Comparison of ENCODE assay signal across 1 cellular context in the genomic region with DNA sequence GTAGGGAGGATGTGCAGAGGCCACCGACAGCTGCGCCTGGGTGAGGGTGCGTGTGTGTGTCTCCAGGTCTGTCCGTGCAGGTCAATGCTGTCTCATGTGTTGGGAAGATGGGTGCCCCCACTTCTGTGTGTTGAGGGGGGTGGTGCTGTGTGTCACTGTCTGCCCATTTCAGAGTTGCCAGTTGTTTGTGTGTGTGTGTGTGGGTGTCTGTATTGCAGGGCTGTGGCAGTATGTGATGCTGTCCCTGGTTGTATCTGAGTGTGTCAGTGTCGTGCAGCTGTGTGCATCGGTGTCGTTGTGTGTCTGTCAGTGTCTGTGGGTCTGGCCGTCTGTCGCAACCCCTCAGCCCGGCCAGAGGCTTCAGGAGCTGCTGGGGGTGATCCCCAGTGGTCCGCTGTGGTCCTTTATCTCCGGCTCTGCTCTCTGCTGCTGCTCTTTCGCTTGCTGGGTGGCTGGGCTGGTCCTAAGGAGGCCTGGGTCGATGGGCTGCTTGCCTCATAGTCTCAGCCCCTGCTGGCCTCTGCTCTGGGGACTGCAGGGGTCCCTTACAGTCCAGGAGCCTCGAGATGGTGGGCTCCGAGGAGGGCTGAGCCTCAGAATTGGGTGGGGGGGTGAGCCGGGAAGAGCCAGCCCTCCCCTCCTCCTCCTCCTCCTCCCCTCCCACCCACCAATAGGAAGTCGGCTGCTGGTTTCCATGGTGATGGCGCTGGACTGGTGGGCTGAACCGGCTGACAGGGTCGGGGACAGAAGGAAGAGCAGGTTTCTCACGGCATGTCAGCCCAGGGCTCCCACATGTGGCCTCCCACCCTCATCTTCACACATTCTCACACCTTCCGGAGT.
TF ChIP-seq lines count a peak whose summit lies in the region.

A gene with protein sequence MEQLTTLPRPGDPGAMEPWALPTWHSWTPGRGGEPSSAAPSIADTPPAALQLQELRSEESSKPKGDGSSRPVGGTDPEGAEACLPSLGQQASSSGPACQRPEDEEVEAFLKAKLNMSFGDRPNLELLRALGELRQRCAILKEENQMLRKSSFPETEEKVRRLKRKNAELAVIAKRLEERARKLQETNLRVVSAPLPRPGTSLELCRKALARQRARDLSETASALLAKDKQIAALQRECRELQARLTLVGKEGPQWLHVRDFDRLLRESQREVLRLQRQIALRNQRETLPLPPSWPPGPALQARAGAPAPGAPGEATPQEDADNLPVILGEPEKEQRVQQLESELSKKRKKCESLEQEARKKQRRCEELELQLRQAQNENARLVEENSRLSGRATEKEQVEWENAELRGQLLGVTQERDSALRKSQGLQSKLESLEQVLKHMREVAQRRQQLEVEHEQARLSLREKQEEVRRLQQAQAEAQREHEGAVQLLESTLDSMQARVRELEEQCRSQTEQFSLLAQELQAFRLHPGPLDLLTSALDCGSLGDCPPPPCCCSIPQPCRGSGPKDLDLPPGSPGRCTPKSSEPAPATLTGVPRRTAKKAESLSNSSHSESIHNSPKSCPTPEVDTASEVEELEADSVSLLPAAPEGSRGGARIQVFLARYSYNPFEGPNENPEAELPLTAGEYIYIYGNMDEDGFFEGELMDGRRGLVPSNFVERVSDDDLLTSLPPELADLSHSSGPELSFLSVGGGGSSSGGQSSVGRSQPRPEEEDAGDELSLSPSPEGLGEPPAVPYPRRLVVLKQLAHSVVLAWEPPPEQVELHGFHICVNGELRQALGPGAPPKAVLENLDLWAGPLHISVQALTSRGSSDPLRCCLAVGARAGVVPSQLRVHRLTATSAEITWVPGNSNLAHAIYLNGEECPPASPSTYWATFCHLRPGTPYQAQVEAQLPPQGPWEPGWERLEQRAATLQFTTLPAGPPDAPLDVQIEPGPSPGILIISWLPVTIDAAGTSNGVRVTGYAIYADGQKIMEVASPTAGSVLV (N-terminal part only) (minus strand): TSS at position 601 of the 840 bp plus-strand sequence. CDS start 875 bp downstream, outside the sequence.

TF ChIP-seq in K562, 482 proteins besides CTCF, POLR2A, EP300 and RAD21 (continued from another document):
- TF ChIP-seq, protein P1, sequence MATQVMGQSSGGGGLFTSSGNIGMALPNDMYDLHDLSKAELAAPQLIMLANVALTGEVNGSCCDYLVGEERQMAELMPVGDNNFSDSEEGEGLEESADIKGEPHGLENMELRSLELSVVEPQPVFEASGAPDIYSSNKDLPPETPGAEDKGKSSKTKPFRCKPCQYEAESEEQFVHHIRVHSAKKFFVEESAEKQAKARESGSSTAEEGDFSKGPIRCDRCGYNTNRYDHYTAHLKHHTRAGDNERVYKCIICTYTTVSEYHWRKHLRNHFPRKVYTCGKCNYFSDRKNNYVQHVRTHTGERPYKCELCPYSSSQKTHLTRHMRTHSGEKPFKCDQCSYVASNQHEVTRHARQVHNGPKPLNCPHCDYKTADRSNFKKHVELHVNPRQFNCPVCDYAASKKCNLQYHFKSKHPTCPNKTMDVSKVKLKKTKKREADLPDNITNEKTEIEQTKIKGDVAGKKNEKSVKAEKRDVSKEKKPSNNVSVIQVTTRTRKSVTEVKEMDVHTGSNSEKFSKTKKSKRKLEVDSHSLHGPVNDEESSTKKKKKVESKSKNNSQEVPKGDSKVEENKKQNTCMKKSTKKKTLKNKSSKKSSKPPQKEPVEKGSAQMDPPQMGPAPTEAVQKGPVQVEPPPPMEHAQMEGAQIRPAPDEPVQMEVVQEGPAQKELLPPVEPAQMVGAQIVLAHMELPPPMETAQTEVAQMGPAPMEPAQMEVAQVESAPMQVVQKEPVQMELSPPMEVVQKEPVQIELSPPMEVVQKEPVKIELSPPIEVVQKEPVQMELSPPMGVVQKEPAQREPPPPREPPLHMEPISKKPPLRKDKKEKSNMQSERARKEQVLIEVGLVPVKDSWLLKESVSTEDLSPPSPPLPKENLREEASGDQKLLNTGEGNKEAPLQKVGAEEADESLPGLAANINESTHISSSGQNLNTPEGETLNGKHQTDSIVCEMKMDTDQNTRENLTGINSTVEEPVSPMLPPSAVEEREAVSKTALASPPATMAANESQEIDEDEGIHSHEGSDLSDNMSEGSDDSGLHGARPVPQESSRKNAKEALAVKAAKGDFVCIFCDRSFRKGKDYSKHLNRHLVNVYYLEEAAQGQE (CRISPR knock-in tag; IDR thresholded peaks at IDR 0.05; ENCODE audit: low read depth), result peak; percentile 82; the same call in 1 of the 2 replicates
- TF ChIP-seq SREBF2 (CRISPR knock-in tag; IDR thresholded peaks at IDR 0.05), result no peak
- TF ChIP-seq, protein P2, sequence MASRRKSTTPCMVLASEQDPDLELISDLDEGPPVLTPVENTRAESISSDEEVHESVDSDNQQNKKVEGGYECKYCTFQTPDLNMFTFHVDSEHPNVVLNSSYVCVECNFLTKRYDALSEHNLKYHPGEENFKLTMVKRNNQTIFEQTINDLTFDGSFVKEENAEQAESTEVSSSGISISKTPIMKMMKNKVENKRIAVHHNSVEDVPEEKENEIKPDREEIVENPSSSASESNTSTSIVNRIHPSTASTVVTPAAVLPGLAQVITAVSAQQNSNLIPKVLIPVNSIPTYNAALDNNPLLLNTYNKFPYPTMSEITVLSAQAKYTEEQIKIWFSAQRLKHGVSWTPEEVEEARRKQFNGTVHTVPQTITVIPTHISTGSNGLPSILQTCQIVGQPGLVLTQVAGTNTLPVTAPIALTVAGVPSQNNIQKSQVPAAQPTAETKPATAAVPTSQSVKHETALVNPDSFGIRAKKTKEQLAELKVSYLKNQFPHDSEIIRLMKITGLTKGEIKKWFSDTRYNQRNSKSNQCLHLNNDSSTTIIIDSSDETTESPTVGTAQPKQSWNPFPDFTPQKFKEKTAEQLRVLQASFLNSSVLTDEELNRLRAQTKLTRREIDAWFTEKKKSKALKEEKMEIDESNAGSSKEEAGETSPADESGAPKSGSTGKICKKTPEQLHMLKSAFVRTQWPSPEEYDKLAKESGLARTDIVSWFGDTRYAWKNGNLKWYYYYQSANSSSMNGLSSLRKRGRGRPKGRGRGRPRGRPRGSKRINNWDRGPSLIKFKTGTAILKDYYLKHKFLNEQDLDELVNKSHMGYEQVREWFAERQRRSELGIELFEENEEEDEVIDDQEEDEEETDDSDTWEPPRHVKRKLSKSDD (conservative IDR thresholded peaks at IDR 0.05; ENCODE audit: low read length), result no peak
- TF ChIP-seq, protein P3, sequence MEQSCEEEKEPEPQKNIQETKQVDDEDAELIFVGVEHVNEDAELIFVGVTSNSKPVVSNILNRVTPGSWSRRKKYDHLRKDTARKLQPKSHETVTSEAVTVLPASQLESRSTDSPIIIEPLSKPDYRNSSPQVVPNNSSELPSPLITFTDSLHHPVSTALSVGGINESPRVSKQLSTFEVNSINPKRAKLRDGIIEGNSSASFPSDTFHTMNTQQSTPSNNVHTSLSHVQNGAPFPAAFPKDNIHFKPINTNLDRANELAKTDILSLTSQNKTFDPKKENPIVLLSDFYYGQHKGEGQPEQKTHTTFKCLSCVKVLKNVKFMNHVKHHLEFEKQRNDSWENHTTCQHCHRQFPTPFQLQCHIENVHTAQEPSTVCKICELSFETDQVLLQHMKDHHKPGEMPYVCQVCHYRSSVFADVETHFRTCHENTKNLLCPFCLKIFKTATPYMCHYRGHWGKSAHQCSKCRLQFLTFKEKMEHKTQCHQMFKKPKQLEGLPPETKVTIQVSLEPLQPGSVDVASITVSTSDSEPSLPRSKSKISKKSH (CRISPR knock-in tag; IDR thresholded peaks at IDR 0.05), result peak; percentile 59; the same call in 1 of the 2 replicates
- TF ChIP-seq, protein P4, sequence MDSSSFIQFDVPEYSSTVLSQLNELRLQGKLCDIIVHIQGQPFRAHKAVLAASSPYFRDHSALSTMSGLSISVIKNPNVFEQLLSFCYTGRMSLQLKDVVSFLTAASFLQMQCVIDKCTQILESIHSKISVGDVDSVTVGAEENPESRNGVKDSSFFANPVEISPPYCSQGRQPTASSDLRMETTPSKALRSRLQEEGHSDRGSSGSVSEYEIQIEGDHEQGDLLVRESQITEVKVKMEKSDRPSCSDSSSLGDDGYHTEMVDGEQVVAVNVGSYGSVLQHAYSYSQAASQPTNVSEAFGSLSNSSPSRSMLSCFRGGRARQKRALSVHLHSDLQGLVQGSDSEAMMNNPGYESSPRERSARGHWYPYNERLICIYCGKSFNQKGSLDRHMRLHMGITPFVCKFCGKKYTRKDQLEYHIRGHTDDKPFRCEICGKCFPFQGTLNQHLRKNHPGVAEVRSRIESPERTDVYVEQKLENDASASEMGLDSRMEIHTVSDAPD (CRISPR knock-in tag; IDR thresholded peaks at IDR 0.05), result no peak
- TF ChIP-seq, protein P5, sequence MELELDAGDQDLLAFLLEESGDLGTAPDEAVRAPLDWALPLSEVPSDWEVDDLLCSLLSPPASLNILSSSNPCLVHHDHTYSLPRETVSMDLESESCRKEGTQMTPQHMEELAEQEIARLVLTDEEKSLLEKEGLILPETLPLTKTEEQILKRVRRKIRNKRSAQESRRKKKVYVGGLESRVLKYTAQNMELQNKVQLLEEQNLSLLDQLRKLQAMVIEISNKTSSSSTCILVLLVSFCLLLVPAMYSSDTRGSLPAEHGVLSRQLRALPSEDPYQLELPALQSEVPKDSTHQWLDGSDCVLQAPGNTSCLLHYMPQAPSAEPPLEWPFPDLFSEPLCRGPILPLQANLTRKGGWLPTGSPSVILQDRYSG (tag; conservative IDR thresholded peaks at IDR 0.05; ENCODE audit: low read depth), result no peak
- TF ChIP-seq CBX8 (IDR thresholded peaks at IDR 0.05; ENCODE audit: borderline replicate concordance, extremely low read depth, low read depth, low read length, poor library complexity, severe bottlenecking), result no peak
- peak; percentile 57; the same call in 1 of the 2 replicates for TF ChIP-seq SMARCA4 (IDR thresholded peaks at IDR 0.05)
